In genomic region chr11:93895106-93895862, GRCh38 we compare ENCODE assay signal across 7 cellular contexts. TPM values are rescaled to one million over a fixed set of nuclear protein-coding genes. Genes with fewer than 3 reads are reported as not detected.
A peak's percentile ranks its signal among the peaks of the same experiment; 100 is the strongest.
DNase-seq lines count a peak whose midpoint lies in the region; ATAC-seq and TF ChIP-seq lines count a peak whose summit lies in the region.

No MANE protein-coding gene starts in this region.

- peaks cover 6% of the 10 kb centered on the region; the same call in 1 of the 2 replicates for H3K27me3 ChIP-seq in DOHH2 (ENCODE audit: control insufficient read depth, low read length)
- H3K27me3 ChIP-seq in H7 (ENCODE audit: control insufficient read depth, insufficient read depth, low read length), result no peaks in the 10 kb centered on the region

- TF ChIP-seq CTCF in DOHH2 (IDR thresholded peaks at IDR 0.05; ENCODE audit: low read depth, low read length, poor library complexity, severe bottlenecking), result peak; percentile 48
- peak; percentile 76 for TF ChIP-seq CTCF in astrocyte of the cerebellum (IDR thresholded peaks at IDR 0.05; ENCODE audit: low read depth, low read length, missing control alignments)

- H3K4me3 ChIP-seq in DOHH2 (ENCODE audit: low read length) (no peak overlapping the region), H7 (ENCODE audit: insufficient read depth, low read depth, low read length) (no peak overlapping the region), astrocyte of the cerebellum (ENCODE audit: low read depth, low read length) (no peak overlapping the region)

- no peaks in the 10 kb centered on the region for H3F3A ChIP-seq in DOHH2 (ENCODE audit: control insufficient read depth, insufficient read depth)

- no peaks in the 10 kb centered on the region for H3K79me2 ChIP-seq in DOHH2 (ENCODE audit: control insufficient read depth, low read length)

- in situ Hi-C loops in astrocyte of the cerebellum (cut with HindIII; ENCODE audit: low sequenced_read_pairs), result no loop called here

- no peaks in the 10 kb centered on the region for H3K9me2 ChIP-seq in DOHH2 (replicated peaks; ENCODE audit: control insufficient read depth, low read length)

- H3K4me1 ChIP-seq in DOHH2 (ENCODE audit: control insufficient read depth, low read length), result no peaks in the 10 kb centered on the region

- no peaks in the 10 kb centered on the region for H3K9me3 Mint-ChIP-seq in stimulated activated effector memory CD8-positive, alpha-beta T cell treated with anti-CD3 and anti-CD28 coated beads, Interleukin-12 subunit alpha, Interleukin-12 subunit beta, amount 100 ng/mL, for 72 hours

- no peak overlapping the region for H3K4me3 Mint-ChIP-seq in stimulated activated effector memory CD8-positive, alpha-beta T cell treated with anti-CD3 and anti-CD28 coated beads, Interleukin-12 subunit alpha, Interleukin-12 subunit beta, amount 100 ng/mL, for 72 hours

- H3K36me3 ChIP-seq in DOHH2 (ENCODE audit: control insufficient read depth, low read length) (no peaks in the 10 kb centered on the region), H7 (replicated peaks; ENCODE audit: control insufficient read depth, insufficient read depth, low read length) (no peaks in the 10 kb centered on the region)

- H3K4me2 ChIP-seq in DOHH2 (ENCODE audit: low read length), result no peak overlapping the region

- no peaks in the 10 kb centered on the region for H3K36me3 Mint-ChIP-seq in stimulated activated effector memory CD8-positive, alpha-beta T cell treated with anti-CD3 and anti-CD28 coated beads, Interleukin-12 subunit alpha, Interleukin-12 subunit beta, amount 100 ng/mL, for 72 hours

- no peaks in the 10 kb centered on the region for H3K4me1 Mint-ChIP-seq in stimulated activated effector memory CD8-positive, alpha-beta T cell treated with anti-CD3 and anti-CD28 coated beads, Interleukin-12 subunit alpha, Interleukin-12 subunit beta, amount 100 ng/mL, for 72 hours

- H3K9me3 ChIP-seq in DOHH2 (ENCODE audit: control insufficient read depth, insufficient read depth, low read length), result no peaks in the 10 kb centered on the region

- ATAC-seq in stimulated activated effector memory CD8-positive, alpha-beta T cell treated with anti-CD3 and anti-CD28 coated beads, Interleukin-12 subunit alpha, Interleukin-12 subunit beta, amount 100 ng/mL, for 72 hours, result peak; percentile 60
- ATAC-seq in GM21786 (IDR thresholded peaks at IDR 0.05; ENCODE audit: unreplicated experiment), result no peak

- H4K20me1 ChIP-seq in DOHH2 (ENCODE audit: control insufficient read depth, insufficient read depth, low read depth, low read length), result no peaks in the 10 kb centered on the region

- peak; percentile 26 for DNase-seq in H7
- DNase-seq in NCI-H2171 (lab: John Stamatoyannopoulos, UW), result peak; percentile 11
- peak; percentile 96 for DNase-seq in astrocyte of the cerebellum (ENCODE audit: low read depth)
- peak; percentile 57 for DNase-seq in iPS DF 19.7 (ENCODE audit: low read depth, low spot score)
- DNase-seq in stimulated activated effector memory CD8-positive, alpha-beta T cell treated with anti-CD3 and anti-CD28 coated beads, Interleukin-12 subunit alpha, Interleukin-12 subunit beta, amount 100 ng/mL, for 72 hours (ENCODE audit: low spot score in 2 of 2), result no peak

- no peak overlapping the region for H3K27ac ChIP-seq in DOHH2 (ENCODE audit: low read depth, low read length)

- H3K27ac Mint-ChIP-seq in stimulated activated effector memory CD8-positive, alpha-beta T cell treated with anti-CD3 and anti-CD28 coated beads, Interleukin-12 subunit alpha, Interleukin-12 subunit beta, amount 100 ng/mL, for 72 hours, result no peak overlapping the region

RNA-seq across cellular contexts. Expression of gene VSTM5, which starts 44.9 kb away (rescaled TPM):
- 0.18 and 0.24 TPM in 2 replicates for total RNA-seq in H7 (2014; rRNA removed; shearing (Covaris generic))

Comparison
In these comparisons a context has a peak if more than half of its experiments do, and no peak if none do; other contexts are left out.
1. DNase-seq: peak in H7 (single experiment), NCI-H2171 (single experiment), astrocyte of the cerebellum (single experiment) and iPS DF 19.7 (single experiment); none in stimulated activated effector memory CD8-positive, alpha-beta T cell treated with anti-CD3 and anti-CD28 coated beads, Interleukin-12 subunit alpha, Interleukin-12 subunit beta, amount 100 ng/mL, for 72 hours (0 of 2).